ENCODE assay signal across 10 cellular contexts in genomic region chr1:211935448-211935970, GRCh38.
DNase-seq lines count a peak whose midpoint lies in the region; ATAC-seq and TF ChIP-seq lines count a peak whose summit lies in the region.
"Had no signal": no experiment of that assay in that cellular context is flagged by ENCODE, and none has a peak within 500 bp of the region (broad histone marks: within the 10 kb centered on the region; RNA-seq: fewer than 3 reads in every experiment).

No MANE protein-coding gene starts in this region.

- DNase-seq in GM06990 (ENCODE audit: extremely low read depth, insufficient read length) (peak; percentile 78), trophoblast cell (no peak), NCI-H748 (lab: John Stamatoyannopoulos, UW; ENCODE audit: unreplicated experiment) (no peak), DMS53 (lab: John Stamatoyannopoulos, UW) (no peak), kidney glomerular epithelial cell (lab: John Stamatoyannopoulos, UW) (no peak)
- peak; percentile 76 for DNase-seq in activated naive CD8-positive, alpha-beta T cell treated with anti-CD3 and anti-CD28 coated beads, Interleukin-2, amount 50 U/mL, for 24 hours
- DNase-seq: anterior cingulate cortex, DND-41 had no signal

- H2AK5ac ChIP-seq in trophoblast cell (ENCODE audit: low read length): no peak overlapping the region

- H2BK120ac ChIP-seq in trophoblast cell (ENCODE audit: insufficient read depth, low read length, poor library complexity): no peak overlapping the region

- no peak overlapping the region for H4K91ac ChIP-seq in trophoblast cell (ENCODE audit: low read depth, low read length)

- H3K27ac ChIP-seq in trophoblast cell (ENCODE audit: low read depth, low read length): no peak overlapping the region

- H3K18ac ChIP-seq in trophoblast cell (ENCODE audit: low read length): no peak overlapping the region

- H2BK12ac ChIP-seq in trophoblast cell (ENCODE audit: low read length): no peak overlapping the region

- H3K79me2 ChIP-seq in trophoblast cell (ENCODE audit: control insufficient read depth, insufficient read depth, low read length, poor library complexity): no peaks in the 10 kb centered on the region

- H3K23ac ChIP-seq in trophoblast cell (ENCODE audit: low read length): no peak overlapping the region

- no peak overlapping the region for H3K4ac ChIP-seq in trophoblast cell (ENCODE audit: low read depth, low read length)

- H3K4me3 ChIP-seq in GM06990 (replicated peaks; ENCODE audit: low read depth, low read length): no peak overlapping the region
- H3K4me3 ChIP-seq in trophoblast cell (ENCODE audit: low read depth, low read length): no peak overlapping the region

- peaks cover 67% of the 10 kb centered on the region for H3K4me1 Mint-ChIP-seq in activated naive CD8-positive, alpha-beta T cell treated with anti-CD3 and anti-CD28 coated beads, Interleukin-2, amount 50 U/mL, for 24 hours

- H2AFZ ChIP-seq in trophoblast cell (ENCODE audit: insufficient read depth, low read length, poor library complexity): no peak overlapping the region

- H3K9ac ChIP-seq in trophoblast cell (ENCODE audit: low read length): no peak overlapping the region

- H4K8ac ChIP-seq in trophoblast cell (ENCODE audit: low read depth, low read length): no peak overlapping the region

- H3K14ac ChIP-seq in trophoblast cell (ENCODE audit: low read length): no peak overlapping the region

- no CpG with 5 or more reads among the region's 6 CpGs for WGBS in trophoblast cell (ENCODE audit: extremely low coverage, insufficient coverage, insufficient read length)

- no peak overlapping the region for H2BK5ac ChIP-seq in trophoblast cell (ENCODE audit: low read depth, low read length, poor library complexity)

- H3K4me1 ChIP-seq in trophoblast cell (ENCODE audit: control insufficient read depth in 1 of 2, insufficient read depth in 2 of 2, low read length in 2 of 2): no peaks in the 10 kb centered on the region

- H3K4me2 ChIP-seq in trophoblast cell (ENCODE audit: low read length): no peak overlapping the region

- H3K79me1 ChIP-seq in trophoblast cell (ENCODE audit: low read length): no peaks in the 10 kb centered on the region

- H3K4me3 Mint-ChIP-seq in activated naive CD8-positive, alpha-beta T cell treated with anti-CD3 and anti-CD28 coated beads, Interleukin-2, amount 50 U/mL, for 24 hours: peak overlapping the region; percentile 55

- no peak overlapping the region for H4K12ac ChIP-seq in trophoblast cell (ENCODE audit: low read depth, low read length)

- H3K27me3 ChIP-seq in GM06990 (replicated peaks; ENCODE audit: control insufficient read depth, insufficient read depth, low read length): no peaks in the 10 kb centered on the region
- H3K27me3 ChIP-seq in trophoblast cell (ENCODE audit: insufficient read depth, low read length): no peaks in the 10 kb centered on the region

- H3K36me3 Mint-ChIP-seq in activated naive CD8-positive, alpha-beta T cell treated with anti-CD3 and anti-CD28 coated beads, Interleukin-2, amount 50 U/mL, for 24 hours (ENCODE audit: low read depth): peaks cover 6% of the 10 kb centered on the region

- no peaks in the 10 kb centered on the region for H3K9me3 Mint-ChIP-seq in activated naive CD8-positive, alpha-beta T cell treated with anti-CD3 and anti-CD28 coated beads, Interleukin-2, amount 50 U/mL, for 24 hours

- peak overlapping the region; percentile 85 for H3K27ac Mint-ChIP-seq in activated naive CD8-positive, alpha-beta T cell treated with anti-CD3 and anti-CD28 coated beads, Interleukin-2, amount 50 U/mL, for 24 hours

- ATAC-seq in GM19463 (IDR thresholded peaks at IDR 0.05; ENCODE audit: unreplicated experiment) (peak; percentile 72), HG03196 (IDR thresholded peaks at IDR 0.05; ENCODE audit: unreplicated experiment) (peak; percentile 75)
- ATAC-seq in activated naive CD8-positive, alpha-beta T cell treated with anti-CD3 and anti-CD28 coated beads, Interleukin-2, amount 50 U/mL, for 24 hours: peak; percentile 96

- no peaks in the 10 kb centered on the region for H3K9me3 ChIP-seq in trophoblast cell (ENCODE audit: insufficient read depth, low read depth, low read length)

- no peaks in the 10 kb centered on the region for H3K36me3 ChIP-seq in GM06990 (ENCODE audit: control insufficient read depth, insufficient read depth, low read length)
- H3K36me3 ChIP-seq in trophoblast cell (ENCODE audit: control insufficient read depth in 1 of 2, insufficient read depth in 2 of 2, low read length in 2 of 2): no peaks in the 10 kb centered on the region

- peaks cover 2% of the 10 kb centered on the region for H3K27me3 Mint-ChIP-seq in activated naive CD8-positive, alpha-beta T cell treated with anti-CD3 and anti-CD28 coated beads, Interleukin-2, amount 50 U/mL, for 24 hours

- TF ChIP-seq CTCF in GM06990 (IDR thresholded peaks at IDR 0.05; ENCODE audit: insufficient read depth, low read length, poor library complexity, severe bottlenecking): no peak

Comparison
In these comparisons a context has a peak if more than half of its experiments do, and no peak if none do; other contexts are left out.
1. DNase-seq: peak in GM06990 (single experiment) and activated naive CD8-positive, alpha-beta T cell treated with anti-CD3 and anti-CD28 coated beads, Interleukin-2, amount 50 U/mL, for 24 hours (single experiment); none in trophoblast cell (0 of 2), NCI-H748 (single experiment), DMS53 (single experiment) and kidney glomerular epithelial cell (single experiment).
2. Peak in every context shown above with its lines, with median percentiles within 50 percentile points of each other: ATAC-seq.